28 cellular contexts compared by ENCODE assay signal in the genomic region with DNA sequence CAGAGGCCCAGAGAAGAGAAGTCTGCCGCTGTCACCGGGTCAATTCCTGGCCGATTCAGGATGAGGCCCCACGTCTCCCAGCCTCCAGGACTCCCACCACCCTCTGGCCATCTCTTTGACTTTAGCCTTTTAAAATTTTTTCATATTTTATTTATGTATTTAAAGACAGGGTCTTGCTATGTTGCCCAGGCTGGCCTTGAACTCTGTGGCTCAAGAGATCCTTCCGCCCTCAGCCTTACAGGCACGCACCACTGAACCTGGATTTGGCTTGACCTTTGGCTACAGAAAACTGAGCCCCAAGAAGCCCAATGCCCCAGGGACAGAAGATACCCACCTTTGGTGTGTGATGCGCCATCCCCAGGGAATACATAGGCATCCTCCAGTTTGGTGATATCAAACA. TPM values are rescaled to one million over a fixed set of nuclear protein-coding genes. Genes with fewer than 3 reads are reported as not detected.
DNase-seq lines count a peak whose midpoint lies in the region; ATAC-seq and TF ChIP-seq lines count a peak whose summit lies in the region.
"Had no signal": no experiment of that assay in that cellular context is flagged by ENCODE, and none has a peak within 500 bp of the region (broad histone marks: within the 10 kb centered on the region; RNA-seq: fewer than 3 reads in every experiment).

No MANE protein-coding gene starts in this region.

- H3K36me3 ChIP-seq in CD8-positive, alpha-beta T cell (ENCODE audit: insufficient read depth, low read length) = peaks cover 4% of the 10 kb centered on the region
- H3K36me3 ChIP-seq in SU-DHL-6 (ENCODE audit: low read length) = 0 out of 2 replicates have a peak, but pooled peaks cover 4% of the 10 kb centered on the region

- no peak overlapping the region for H3K4me3 ChIP-seq in CD8-positive, alpha-beta T cell (ENCODE audit: low read depth, low read length)
- H3K4me3 ChIP-seq in SU-DHL-6 (ENCODE audit: insufficient read depth, low read length, poor library complexity, severe bottlenecking) = no peak overlapping the region
- H3K4me3 ChIP-seq: psoas muscle, sigmoid colon, SJSA1 had no signal

- no peaks in the 10 kb centered on the region for H3K27me3 Mint-ChIP-seq in CD8-positive, alpha-beta T cell (ENCODE audit: low read depth)
- H3K27me3 Mint-ChIP-seq in endothelial cell (ENCODE audit: unreplicated experiment) = peaks cover 3% of the 10 kb centered on the region
- H3K27me3 Mint-ChIP-seq: activated naive CD4-positive, alpha-beta T cell treated with anti-CD3 and anti-CD28 coated beads, Interleukin-2, amount 10 ng/mL, durations not matched to agents 7 days and 5 days; effector memory CD8-positive, alpha-beta T cell had no signal

- 0 out of 2 replicates have a peak overlapping the region, but pooled peaks have one; percentile 21 for H3K9ac ChIP-seq in SU-DHL-6 (ENCODE audit: low read length)

- peaks cover 30% of the 10 kb centered on the region for H3K4me1 ChIP-seq in CD8-positive, alpha-beta T cell (ENCODE audit: insufficient read depth, low read length)

- peak overlapping the region; percentile 37 for H3K27ac Mint-ChIP-seq in CD8-positive, alpha-beta T cell
- H3K27ac Mint-ChIP-seq in stimulated activated effector memory CD8-positive, alpha-beta T cell treated with anti-CD3 and anti-CD28 coated beads, Interleukin-12 subunit alpha, Interleukin-12 subunit beta, amount 100 ng/mL, for 72 hours = peak overlapping the region; percentile 81
- H3K27ac Mint-ChIP-seq in endothelial cell (ENCODE audit: unreplicated experiment) = no peak overlapping the region
- H3K27ac Mint-ChIP-seq: activated naive CD4-positive, alpha-beta T cell treated with anti-CD3 and anti-CD28 coated beads, Interleukin-2, amount 10 ng/mL, durations not matched to agents 7 days and 5 days; mesothelial cell of epicardium had no signal

- TF ChIP-seq CTCF in CD8-positive, alpha-beta T cell (IDR thresholded peaks at IDR 0.05) = no peak
- TF ChIP-seq CTCF in SU-DHL-6 (IDR thresholded peaks at IDR 0.05; ENCODE audit: insufficient read depth, low read length, poor library complexity, severe bottlenecking) (no peak), endothelial cell (IDR thresholded peaks at IDR 0.05; ENCODE audit: unreplicated experiment) (no peak)

- H3K9me3 ChIP-seq in CD8-positive, alpha-beta T cell (ENCODE audit: low read length) = no peaks in the 10 kb centered on the region
- no peaks in the 10 kb centered on the region for H3K9me3 ChIP-seq in SU-DHL-6 (ENCODE audit: insufficient read depth, low read length)
- H3K9me3 ChIP-seq: psoas muscle, sigmoid colon, SJSA1 had no signal

- peaks cover 36% of the 10 kb centered on the region for H3K36me3 Mint-ChIP-seq in CD8-positive, alpha-beta T cell
- peaks cover 55% of the 10 kb centered on the region for H3K36me3 Mint-ChIP-seq in stimulated activated effector memory CD8-positive, alpha-beta T cell treated with anti-CD3 and anti-CD28 coated beads, Interleukin-12 subunit alpha, Interleukin-12 subunit beta, amount 100 ng/mL, for 72 hours
- H3K36me3 Mint-ChIP-seq in endothelial cell (ENCODE audit: low read depth, unreplicated experiment) = peaks cover 13% of the 10 kb centered on the region

- H3F3A ChIP-seq in SU-DHL-6 (ENCODE audit: insufficient read depth) = peaks cover 8% of the 10 kb centered on the region; the same call in 1 of the 2 replicates

- no peak for ATAC-seq in CD8-positive, alpha-beta T cell
- no peak for ATAC-seq in stimulated activated effector memory CD8-positive, alpha-beta T cell treated with anti-CD3 and anti-CD28 coated beads, Interleukin-12 subunit alpha, Interleukin-12 subunit beta, amount 100 ng/mL, for 72 hours
- no peak for ATAC-seq in GM19035 (IDR thresholded peaks at IDR 0.05; ENCODE audit: unreplicated experiment)
- ATAC-seq: effector memory CD8-positive, alpha-beta T cell; psoas muscle had no signal

- no peak overlapping the region for H3K4me3 Mint-ChIP-seq in CD8-positive, alpha-beta T cell
- H3K4me3 Mint-ChIP-seq in stimulated activated effector memory CD8-positive, alpha-beta T cell treated with anti-CD3 and anti-CD28 coated beads, Interleukin-12 subunit alpha, Interleukin-12 subunit beta, amount 100 ng/mL, for 72 hours = no peak overlapping the region
- H3K4me3 Mint-ChIP-seq in endothelial cell (ENCODE audit: unreplicated experiment) = no peak overlapping the region
- H3K4me3 Mint-ChIP-seq: activated naive CD4-positive, alpha-beta T cell treated with anti-CD3 and anti-CD28 coated beads, Interleukin-2, amount 10 ng/mL, durations not matched to agents 7 days and 5 days; effector memory CD8-positive, alpha-beta T cell; mesothelial cell of epicardium had no signal

- POLR2A ChIA-PET in CD8-positive, alpha-beta T cell (lab: Charles Lee) = interaction anchor here (0.6 kb wide), 1 partner anchor 77 kb away, joined by 3 read pairs; no protein-coding TSS in a partner anchor

- H3K4me1 Mint-ChIP-seq in CD8-positive, alpha-beta T cell (ENCODE audit: low read depth) = peaks cover 37% of the 10 kb centered on the region
- peaks cover 56% of the 10 kb centered on the region for H3K4me1 Mint-ChIP-seq in stimulated activated effector memory CD8-positive, alpha-beta T cell treated with anti-CD3 and anti-CD28 coated beads, Interleukin-12 subunit alpha, Interleukin-12 subunit beta, amount 100 ng/mL, for 72 hours
- H3K4me1 Mint-ChIP-seq in endothelial cell (ENCODE audit: unreplicated experiment) = peaks cover 13% of the 10 kb centered on the region

- DNase-seq in CD8-positive, alpha-beta T cell = no peak
- no peak for DNase-seq in stimulated activated effector memory CD8-positive, alpha-beta T cell treated with anti-CD3 and anti-CD28 coated beads, Interleukin-12 subunit alpha, Interleukin-12 subunit beta, amount 100 ng/mL, for 72 hours (ENCODE audit: low spot score in 2 of 2)
- no peak for DNase-seq in cerebellum (ENCODE audit: low spot score)
- DNase-seq in endothelial cell (ENCODE audit: low spot score) = no peak
- DNase-seq: activated naive CD4-positive, alpha-beta T cell treated with anti-CD3 and anti-CD28 coated beads, Interleukin-2, amount 10 ng/mL, durations not matched to agents 7 days and 5 days; amygdala; Calu3; cortex of kidney; DMS79 treated with DMSO at 0.1 percent for 48 hours; effector memory CD8-positive, alpha-beta T cell; glutamatergic neuron; NCI-H1105 treated with DMSO at 0.1 percent for 48 hours; NCI-H2029; NCI-H510A treated with DMSO at 0.1 percent for 48 hours; occipital lobe; psoas muscle; RPMI8226; sigmoid colon; stimulated activated CD4-positive, alpha-beta T cell treated with anti-CD3 and anti-CD28 coated beads, Interleukin-12 subunit alpha, Interleukin-12 subunit beta, amount 100 ng/mL, for 4 hours; stimulated activated CD4-positive, alpha-beta T cell treated with anti-CD3 and anti-CD28 coated beads, Interleukin-2, amount 100 ng/mL, for 48 hours; trophoblast cell had no signal

- H3K9me3 Mint-ChIP-seq in CD8-positive, alpha-beta T cell = no peaks in the 10 kb centered on the region
- no peaks in the 10 kb centered on the region for H3K9me3 Mint-ChIP-seq in stimulated activated effector memory CD8-positive, alpha-beta T cell treated with anti-CD3 and anti-CD28 coated beads, Interleukin-12 subunit alpha, Interleukin-12 subunit beta, amount 100 ng/mL, for 72 hours
- no peaks in the 10 kb centered on the region for H3K9me3 Mint-ChIP-seq in endothelial cell (ENCODE audit: unreplicated experiment)
- H3K9me3 Mint-ChIP-seq: activated naive CD4-positive, alpha-beta T cell treated with anti-CD3 and anti-CD28 coated beads, Interleukin-2, amount 10 ng/mL, durations not matched to agents 7 days and 5 days; effector memory CD8-positive, alpha-beta T cell; mesothelial cell of epicardium had no signal

- no peak overlapping the region for H2AFZ ChIP-seq in SU-DHL-6 (ENCODE audit: low read depth, low read length, severe bottlenecking)

- no peaks in the 10 kb centered on the region for H3K9me2 ChIP-seq in SU-DHL-6 (replicated peaks; ENCODE audit: insufficient read depth, low read length)

- H3K27me3 ChIP-seq in CD8-positive, alpha-beta T cell (ENCODE audit: insufficient read depth, low read length) = no peaks in the 10 kb centered on the region
- no peaks in the 10 kb centered on the region for H3K27me3 ChIP-seq in SU-DHL-6 (ENCODE audit: low read length)
- H3K27me3 ChIP-seq: sigmoid colon, SJSA1 had no signal

- intact Hi-C loops in CD8-positive, alpha-beta T cell (cut with DNase I, micrococcal nuclease) = loop anchor here (5.0 to 10.0 kb wide), 3 partner anchors 336 to 518 kb away; a partner anchor contains a TSS

- CTCF ChIA-PET in CD8-positive, alpha-beta T cell (lab: Charles Lee) = interaction anchor here (1.0 to 1.3 kb wide), 2 partner anchors 14 to 23 kb away, joined by 3 to 6 read pairs; no protein-coding TSS in a partner anchor

- H3K27ac ChIP-seq in CD8-positive, alpha-beta T cell (ENCODE audit: low read depth, low read length) = no peak overlapping the region
- H3K27ac ChIP-seq in SU-DHL-6 (ENCODE audit: low read depth, low read length) = no peak overlapping the region
- H3K27ac ChIP-seq in cingulate gyrus (ENCODE audit: low read depth, low read length) = peak overlapping the region; percentile 95
- H3K27ac ChIP-seq: C4-2B, psoas muscle, SJSA1 had no signal

- peaks cover 62% of the 10 kb centered on the region for H3K79me2 ChIP-seq in SU-DHL-6 (ENCODE audit: insufficient read depth, low read length)

- no peak overlapping the region for H3K4me2 ChIP-seq in SU-DHL-6 (ENCODE audit: low read depth, low read length, poor library complexity, severe bottlenecking)

- no peaks in the 10 kb centered on the region for H4K20me1 ChIP-seq in SU-DHL-6 (ENCODE audit: low read depth, low read length)

RNA-seq across cellular contexts. Expression of a gene that starts 3.9 kb away (rescaled TPM):
- total RNA-seq in CD8-positive, alpha-beta T cell = 10 to 100 TPM; 11.2 to 11.7 TPM
- total RNA-seq in cerebellum = 24.4 TPM
- total RNA-seq in endothelial cell (ENCODE audit: unreplicated experiment) = 20.8 TPM

RNA-seq across cellular contexts. Expression of a gene that starts 20.4 kb away (rescaled TPM):
- total RNA-seq in CD8-positive, alpha-beta T cell = not detected
- total RNA-seq in cerebellum = 9.1 TPM
- total RNA-seq in endothelial cell (ENCODE audit: unreplicated experiment) = not detected
- total RNA-seq: Calu3; SJSA1; T-helper 1 cell treated with Interleukin-12 subunit alpha and Interleukin-12 subunit beta and Interleukin-4 antibody, amounts not matched to agents 30 ng/mL and 1 ng/mL, for 36 hours had no signal

RNA-seq across cellular contexts. Expression of a gene that starts 49.3 kb away (rescaled TPM):
- total RNA-seq in CD8-positive, alpha-beta T cell = 10 to 100 TPM; 19.1 to 22.4 TPM
- total RNA-seq in cerebellum (13.9 TPM), endothelial cell (ENCODE audit: unreplicated experiment) (6.0 TPM)
